Comparison of ENCODE assay signal across 1 cellular context in genomic region chr1:113951719-113952118, GRCh38.
A peak's percentile ranks its signal among the peaks of the same experiment; 100 is the strongest.
TF ChIP-seq lines count a peak whose summit lies in the region.

No MANE protein-coding gene starts in this region.

TF ChIP-seq in K562, 482 proteins besides CTCF, POLR2A, EP300 and RAD21:
- TF ChIP-seq PKNOX1 (IDR thresholded peaks at IDR 0.05) (peak; percentile 45; the same call in 1 of the 2 replicates), ZFP1 (CRISPR knock-in tag; IDR thresholded peaks at IDR 0.05) (no peak), ZNF586 (CRISPR knock-in tag; conservative IDR thresholded peaks at IDR 0.05) (no peak), OTX1 (CRISPR knock-in tag; IDR thresholded peaks at IDR 0.05) (no peak), ZNF384 (IDR thresholded peaks at IDR 0.05; ENCODE audit: low read depth, low read length) (peak; percentile 58; the same call in 1 of the 2 replicates), FIP1L1 (IDR thresholded peaks at IDR 0.05; ENCODE audit: low read depth, low read length, poor library complexity, severe bottlenecking) (no peak)
- TF ChIP-seq, protein P1, sequence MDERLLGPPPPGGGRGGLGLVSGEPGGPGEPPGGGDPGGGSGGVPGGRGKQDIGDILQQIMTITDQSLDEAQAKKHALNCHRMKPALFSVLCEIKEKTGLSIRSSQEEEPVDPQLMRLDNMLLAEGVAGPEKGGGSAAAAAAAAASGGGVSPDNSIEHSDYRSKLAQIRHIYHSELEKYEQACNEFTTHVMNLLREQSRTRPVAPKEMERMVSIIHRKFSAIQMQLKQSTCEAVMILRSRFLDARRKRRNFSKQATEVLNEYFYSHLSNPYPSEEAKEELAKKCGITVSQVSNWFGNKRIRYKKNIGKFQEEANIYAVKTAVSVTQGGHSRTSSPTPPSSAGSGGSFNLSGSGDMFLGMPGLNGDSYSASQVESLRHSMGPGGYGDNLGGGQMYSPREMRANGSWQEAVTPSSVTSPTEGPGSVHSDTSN (CRISPR knock-in tag; IDR thresholded peaks at IDR 0.05; ENCODE audit: low read depth): no peak
- TF ChIP-seq, protein P1 (tag; conservative IDR thresholded peaks at IDR 0.05; ENCODE audit: low read depth): peak; percentile 89
